In the genomic region with DNA sequence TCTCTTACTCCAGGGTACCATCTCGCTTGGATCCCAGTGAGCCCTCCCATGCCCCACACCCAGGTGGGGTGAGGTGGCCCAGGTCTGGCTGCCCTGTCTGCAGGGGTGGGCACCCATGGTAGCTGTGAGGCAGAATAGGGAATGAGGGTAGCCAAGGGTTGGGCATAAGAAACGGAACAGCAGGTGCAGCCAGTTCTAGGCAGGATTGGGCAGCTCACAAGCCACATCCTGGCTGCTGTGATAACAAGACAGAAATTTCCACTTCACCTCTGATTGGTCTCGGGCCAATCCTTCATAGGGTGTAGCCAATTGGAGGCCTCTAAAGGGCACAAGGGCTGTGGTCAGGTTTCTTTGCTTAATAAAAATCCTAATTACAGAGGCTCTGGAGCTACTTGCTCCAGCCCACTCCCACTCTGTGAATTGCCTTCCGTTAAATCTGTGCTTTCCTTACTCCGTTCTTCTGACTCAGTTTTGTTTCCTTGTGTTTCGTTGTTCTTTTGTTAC, we compare ENCODE assay signal across 10 cellular contexts. TPM values are rescaled to one million over a fixed set of nuclear protein-coding genes. Genes with fewer than 3 reads are reported as not detected.
DNase-seq lines count a peak whose midpoint lies in the region; ATAC-seq lines count a peak whose summit lies in the region.
"Had no signal": no experiment of that assay in that cellular context is flagged by ENCODE, and none has a peak within 500 bp of the region (broad histone marks: within the 10 kb centered on the region; RNA-seq: fewer than 3 reads in every experiment).

No MANE protein-coding gene starts in this region.

- ATAC-seq in activated CD8-positive, alpha-beta T cell treated with anti-CD3 and anti-CD28 coated beads, Interleukin-2, amount 10 ng/mL, durations not matched to agents 7 days and 5 days = peak; percentile 70
- peak; percentile 35 for ATAC-seq in left colon
- ATAC-seq in GM19397 (IDR thresholded peaks at IDR 0.05; ENCODE audit: unreplicated experiment) = no peak
- no peak for ATAC-seq in GM21825 (IDR thresholded peaks at IDR 0.05; ENCODE audit: unreplicated experiment)

- CTCF ChIA-PET in activated CD8-positive, alpha-beta T cell treated with anti-CD3 and anti-CD28 coated beads, Interleukin-2, amount 10 ng/mL, durations not matched to agents 7 days and 5 days (lab: Charles Lee) = interaction anchor here (1.3 kb wide), 1 partner anchor 44 kb away, joined by 5 read pairs; the partner anchor contains the start of gene FAM234A

- no peak overlapping the region for H3K27ac Mint-ChIP-seq in activated CD8-positive, alpha-beta T cell treated with anti-CD3 and anti-CD28 coated beads, Interleukin-2, amount 10 ng/mL, durations not matched to agents 7 days and 5 days

- H3K36me3 Mint-ChIP-seq in activated CD8-positive, alpha-beta T cell treated with anti-CD3 and anti-CD28 coated beads, Interleukin-2, amount 10 ng/mL, durations not matched to agents 7 days and 5 days (ENCODE audit: low read depth) = no peaks in the 10 kb centered on the region

- intact Hi-C loops in left colon (cut with DNase I, micrococcal nuclease) = no loop called here

- no peaks in the 10 kb centered on the region for H3K9me3 Mint-ChIP-seq in activated CD8-positive, alpha-beta T cell treated with anti-CD3 and anti-CD28 coated beads, Interleukin-2, amount 10 ng/mL, durations not matched to agents 7 days and 5 days (ENCODE audit: insufficient read depth)

- H3K27me3 Mint-ChIP-seq in activated CD8-positive, alpha-beta T cell treated with anti-CD3 and anti-CD28 coated beads, Interleukin-2, amount 10 ng/mL, durations not matched to agents 7 days and 5 days (ENCODE audit: low read depth) = peaks cover 26% of the 10 kb centered on the region

- POLR2A ChIA-PET in activated CD8-positive, alpha-beta T cell treated with anti-CD3 and anti-CD28 coated beads, Interleukin-2, amount 10 ng/mL, durations not matched to agents 7 days and 5 days (lab: Charles Lee) = interaction anchor here (1.4 kb wide), 1 partner anchor 44 kb away, joined by 5 read pairs; the partner anchor contains the start of gene FAM234A

- DNase-seq in NCI-H82 (lab: John Stamatoyannopoulos, UW) (peak; percentile 65), NCI-H82 treated with DMSO at 0.1 percent for 48 hours (lab: John Stamatoyannopoulos, UW; ENCODE audit: unreplicated experiment) (no peak), NCI-H1436 treated with DMSO at 0.1 percent for 48 hours (lab: John Stamatoyannopoulos, UW) (peak; percentile 62), left colon (no peak), epidermal melanocyte (ENCODE audit: insufficient read length, low spot score) (no peak)
- peak; percentile 66 for DNase-seq in activated CD8-positive, alpha-beta T cell treated with anti-CD3 and anti-CD28 coated beads, Interleukin-2, amount 10 ng/mL, durations not matched to agents 7 days and 5 days

- H3K4me1 Mint-ChIP-seq in activated CD8-positive, alpha-beta T cell treated with anti-CD3 and anti-CD28 coated beads, Interleukin-2, amount 10 ng/mL, durations not matched to agents 7 days and 5 days (ENCODE audit: low read depth) = peaks cover 9% of the 10 kb centered on the region

- H3K4me3 Mint-ChIP-seq in activated CD8-positive, alpha-beta T cell treated with anti-CD3 and anti-CD28 coated beads, Interleukin-2, amount 10 ng/mL, durations not matched to agents 7 days and 5 days = no peak overlapping the region

RNA-seq across cellular contexts. Expression of gene ARHGDIG, which starts 1.5 kb away (rescaled TPM):
- total RNA-seq in activated CD8-positive, alpha-beta T cell treated with anti-CD3 and anti-CD28 coated beads, Interleukin-2, amount 10 ng/mL, durations not matched to agents 7 days and 5 days = not detected
- total RNA-seq in left colon = 1 to 10 TPM; 2.4 to 6.5 TPM
- total RNA-seq: SJSA1, thoracic aorta had no signal

RNA-seq across cellular contexts. Expression of gene RGS11, which starts 3.2 kb away (rescaled TPM):
- total RNA-seq in activated CD8-positive, alpha-beta T cell treated with anti-CD3 and anti-CD28 coated beads, Interleukin-2, amount 10 ng/mL, durations not matched to agents 7 days and 5 days = not detected
- 1 to 10 TPM; 2.6 to 7.6 TPM for total RNA-seq in left colon
- total RNA-seq: SJSA1 had no signal

RNA-seq across cellular contexts. Expression of gene PDIA2, which starts 4.0 kb away (rescaled TPM):
- not detected for total RNA-seq in activated CD8-positive, alpha-beta T cell treated with anti-CD3 and anti-CD28 coated beads, Interleukin-2, amount 10 ng/mL, durations not matched to agents 7 days and 5 days
- 1 to 10 TPM in 1 of 2 donors, under 1 TPM in 1; 0.67 to 2.1 TPM for total RNA-seq in left colon
- total RNA-seq: SJSA1 had no signal

RNA-seq across cellular contexts. Expression of gene FAM234A, which starts 44.3 kb away (rescaled TPM):
- 10 to 100 TPM; 10.9 to 11.8 TPM for total RNA-seq in activated CD8-positive, alpha-beta T cell treated with anti-CD3 and anti-CD28 coated beads, Interleukin-2, amount 10 ng/mL, durations not matched to agents 7 days and 5 days
- total RNA-seq in left colon = 100 to 1,000 TPM; 100 to 135 TPM

RNA-seq across cellular contexts. Expression of gene LUC7L, which starts 49.7 kb away (rescaled TPM):
- total RNA-seq in activated CD8-positive, alpha-beta T cell treated with anti-CD3 and anti-CD28 coated beads, Interleukin-2, amount 10 ng/mL, durations not matched to agents 7 days and 5 days = 10 to 100 TPM; 56.1 to 58.4 TPM
- total RNA-seq in left colon = 10 to 100 TPM; 46.5 to 48.9 TPM

Comparison
In these comparisons a context has a peak if more than half of its experiments do, and no peak if none do; other contexts are left out.
1. DNase-seq: peak in NCI-H82 (single experiment), NCI-H1436 treated with DMSO at 0.1 percent for 48 hours (single experiment) and activated CD8-positive, alpha-beta T cell treated with anti-CD3 and anti-CD28 coated beads, Interleukin-2, amount 10 ng/mL, durations not matched to agents 7 days and 5 days (single experiment); none in NCI-H82 treated with DMSO at 0.1 percent for 48 hours (single experiment), left colon (0 of 2) and epidermal melanocyte (single experiment).
2. ATAC-seq: peak in activated CD8-positive, alpha-beta T cell treated with anti-CD3 and anti-CD28 coated beads, Interleukin-2, amount 10 ng/mL, durations not matched to agents 7 days and 5 days (single experiment) and left colon (single experiment); none in GM19397 (single experiment) and GM21825 (single experiment).